In genomic region chr1:243620096-243620495, GRCh38 we compare ENCODE assay signal across 1 cellular context.
TF ChIP-seq lines count a peak whose summit lies in the region.

No MANE protein-coding gene starts in this region.

TF ChIP-seq in WTC11, 78 proteins besides CTCF, POLR2A, EP300 and RAD21 (continued from another document):
- TF ChIP-seq ERG (CRISPR knock-in tag; IDR thresholded peaks at IDR 0.05), result no peak
- no peak for TF ChIP-seq NFYB (CRISPR knock-in tag; conservative IDR thresholded peaks at IDR 0.05; ENCODE audit: low read depth)
- TF ChIP-seq FOXK1 (CRISPR knock-in tag; IDR thresholded peaks at IDR 0.05), result no peak
- no peak for TF ChIP-seq FOXP4 (CRISPR knock-in tag; IDR thresholded peaks at IDR 0.05)
